Comparison of ENCODE assay signal across 2 cellular contexts in genomic region chr15:29040367-29040745, GRCh38.
TF ChIP-seq lines count a peak whose summit lies in the region.

No MANE protein-coding gene starts in this region.

TF ChIP-seq in IMR-90, 13 proteins besides CTCF, POLR2A, EP300 and RAD21 (continued from another document):
- TF ChIP-seq MAZ (IDR thresholded peaks at IDR 0.05; ENCODE audit: borderline replicate concordance, low read depth, low read length) (no peak), MXI1 (IDR thresholded peaks at IDR 0.05; ENCODE audit: borderline replicate concordance, low read depth, low read length) (no peak), MAFK (IDR thresholded peaks at IDR 0.05; ENCODE audit: low read depth, low read length) (no peak), SMC3 (IDR thresholded peaks at IDR 0.05; ENCODE audit: low read depth, low read length) (no peak), FOS (IDR thresholded peaks at IDR 0.05; ENCODE audit: low read depth, low read length) (no peak), ELK1 (IDR thresholded peaks at IDR 0.05; ENCODE audit: borderline replicate concordance, low read depth, low read length) (no peak), RFX5 (IDR thresholded peaks at IDR 0.05; ENCODE audit: low read depth, low read length) (no peak), RCOR1 (IDR thresholded peaks at IDR 0.05; ENCODE audit: insufficient replicate concordance, low read length) (no peak)

TF ChIP-seq in HepG2, 621 proteins besides CTCF, POLR2A, EP300 and RAD21 (continued from another document):
- TF ChIP-seq ATF5 (CRISPR knock-in tag; IDR thresholded peaks at IDR 0.05; ENCODE audit: low read depth) (no peak), ZNF230 (CRISPR knock-in tag; IDR thresholded peaks at IDR 0.05) (no peak), SNAPC4 (CRISPR knock-in tag; IDR thresholded peaks at IDR 0.05) (no peak), FOSL1 (CRISPR knock-in tag; IDR thresholded peaks at IDR 0.05; ENCODE audit: borderline replicate concordance) (no peak), SRSF1 (optimal IDR thresholded peaks at IDR 0.05; ENCODE audit: low read depth, low read length) (no peak), ZNF777 (CRISPR knock-in tag; IDR thresholded peaks at IDR 0.05) (no peak), HNRNPUL1 (IDR thresholded peaks at IDR 0.05; ENCODE audit: low read depth, low read length) (no peak)
